Comparison of ENCODE assay signal across 9 cellular contexts in genomic region chr17:76700627-76701470, GRCh38. TPM values are rescaled to one million over a fixed set of nuclear protein-coding genes. Genes with fewer than 3 reads are reported as not detected.
DNase-seq lines count a peak whose midpoint lies in the region; ATAC-seq, FAIRE-seq and TF ChIP-seq lines count a peak whose summit lies in the region.
"Had no signal": no experiment of that assay in that cellular context is flagged by ENCODE, and none has a peak within 500 bp of the region (broad histone marks: within the 10 kb centered on the region; RNA-seq: fewer than 3 reads in every experiment).

No MANE protein-coding gene starts in this region.

- H3K4me3 ChIP-seq in SJSA1: peak overlapping the region; percentile 10; the same call in 1 of the 2 replicates
- H3K4me3 ChIP-seq in fibroblast of the aortic adventitia (ENCODE audit: low read depth, low read length): peak overlapping the region; percentile 44
- no peak overlapping the region for H3K4me3 ChIP-seq in pancreas

- TF ChIP-seq CTCF in fibroblast of the aortic adventitia (IDR thresholded peaks at IDR 0.05; ENCODE audit: insufficient read depth, low read length) (no peak), pancreas (IDR thresholded peaks at IDR 0.05) (no peak)

- intact Hi-C loops in pancreas (cut with DNase I): loop anchor here in 1 of 3 donors (10.0 kb wide), 1 partner anchor 166 kb away; the partner anchor contains the start of gene CYGB

- DNase-seq in ELF-1 (ENCODE audit: low read depth, low spot score) (peak; percentile 78), SJSA1 (ENCODE audit: low read depth in 1 of 2, low spot score in 2 of 2) (peak; percentile 87 to 88), fibroblast of the aortic adventitia (ENCODE audit: low read depth) (peak; percentile 83), pancreas (peak in 1 of 6 donors; percentile 48), DMS53 (lab: John Stamatoyannopoulos, UW) (no peak), SKM-1 (lab: John Stamatoyannopoulos, UW; ENCODE audit: unreplicated experiment) (no peak), NCI-H2196 treated with DMSO at 0.1 percent for 48 hours (lab: John Stamatoyannopoulos, UW; ENCODE audit: unreplicated experiment) (no peak)

- no peak for FAIRE-seq in pancreas (lab: Jason Lieb, UNC)
- FAIRE-seq: frontal cortex had no signal

- no peaks in the 10 kb centered on the region for H3K27me3 ChIP-seq in SJSA1 (replicated peaks)
- no peaks in the 10 kb centered on the region for H3K27me3 ChIP-seq in pancreas

- peak overlapping the region; percentile 80 for H3K27ac ChIP-seq in SJSA1
- peak overlapping the region in 3 of 4 donors; percentile 16 to 62 (median 19) for H3K27ac ChIP-seq in pancreas

- H3K36me3 ChIP-seq in SJSA1 (peaks cover 57% of the 10 kb centered on the region), pancreas (no peaks in the 10 kb centered on the region)

- 61 to 70% methylated on average over 31 to 32 of the region's 32 CpGs for WGBS in pancreas, 2 donors

- H3K4me1 ChIP-seq in SJSA1 (replicated peaks) (peaks cover 62% of the 10 kb centered on the region), pancreas (no peaks in the 10 kb centered on the region)

- H3K9me3 ChIP-seq in SJSA1 (replicated peaks) (no peaks in the 10 kb centered on the region), pancreas (no peaks in the 10 kb centered on the region)

- ATAC-seq in pancreas (peak; percentile 28 to 69 (median 62)), GM19035 (IDR thresholded peaks at IDR 0.05; ENCODE audit: unreplicated experiment) (no peak)

RNA-seq across cellular contexts. Expression of gene MXRA7, which starts 9.9 kb away (rescaled TPM):
- 362 and 546 TPM in 2 replicates for total RNA-seq in SJSA1 (2014; rRNA removed; shearing (Covaris generic))
- total RNA-seq in fibroblast of the aortic adventitia (ENCODE audit: low replicate concordance) (166 and 287 TPM in 2 replicates), pancreas (100 to 1,000 TPM in 1 of 6 donors, 10 to 100 TPM in 5; 32.0 to 102 (median 43.7) TPM)
- polyA plus RNA-seq in pancreas: 100 to 1,000 TPM in 1 of 2 donors, 10 to 100 TPM in 1; 38.9 to 137 TPM

RNA-seq across cellular contexts. Expression of gene JMJD6, which starts 25.6 kb away (rescaled TPM):
- 48.4 and 97.4 TPM in 2 replicates for total RNA-seq in SJSA1 (2014; rRNA removed; shearing (Covaris generic))
- total RNA-seq in fibroblast of the aortic adventitia (ENCODE audit: low replicate concordance) (10.8 and 18.1 TPM in 2 replicates), pancreas (10 to 100 TPM; 12.4 to 18.2 (median 15.1) TPM)
- polyA plus RNA-seq in pancreas: 10 to 100 TPM; 30.3 to 54.0 TPM

RNA-seq across cellular contexts. Expression of gene METTL23, which starts 25.8 kb away (rescaled TPM):
- 52.3 and 59.4 TPM in 2 replicates for total RNA-seq in SJSA1 (2014; rRNA removed; shearing (Covaris generic))
- total RNA-seq in fibroblast of the aortic adventitia (ENCODE audit: low replicate concordance) (17.9 and 29.1 TPM in 2 replicates), pancreas (10 to 100 TPM; 14.4 to 23.4 (median 19.9) TPM)
- polyA plus RNA-seq in pancreas: 10 to 100 TPM; 23.2 to 34.1 TPM

RNA-seq across cellular contexts. Expression of gene SRSF2, which starts 36.3 kb away (rescaled TPM):
- total RNA-seq in SJSA1 (2014; rRNA removed; shearing (Covaris generic)): 376 and 384 TPM in 2 replicates
- total RNA-seq in fibroblast of the aortic adventitia (ENCODE audit: low replicate concordance): 62.8 and 109 TPM in 2 replicates
- 10 to 100 TPM; 41.6 to 87.0 (median 62.1) TPM for total RNA-seq in pancreas
- 100 to 1,000 TPM in 1 of 2 donors, 10 to 100 TPM in 1; 74.5 to 144 TPM for polyA plus RNA-seq in pancreas

RNA-seq across cellular contexts. Expression of gene MFSD11, which starts 37.1 kb away (rescaled TPM):
- total RNA-seq in SJSA1 (2014; rRNA removed; shearing (Covaris generic)): 21.5 and 37.3 TPM in 2 replicates
- total RNA-seq in fibroblast of the aortic adventitia (ENCODE audit: low replicate concordance) (33.4 and 40.5 TPM in 2 replicates), pancreas (10 to 100 TPM in 3 of 6 donors, 1 to 10 TPM in 3; 8.3 to 14.6 (median 10.1) TPM)
- 10 to 100 TPM in 1 of 2 donors, 1 to 10 TPM in 1; 5.9 to 13.4 TPM for polyA plus RNA-seq in pancreas

Comparison
In these comparisons a context has a peak if more than half of its experiments do, and no peak if none do; other contexts are left out.
1. DNase-seq: peak in ELF-1 (single experiment), SJSA1 (2 of 2) and fibroblast of the aortic adventitia (single experiment); none in DMS53 (single experiment), SKM-1 (single experiment) and NCI-H2196 treated with DMSO at 0.1 percent for 48 hours (single experiment).
2. H3K4me3 ChIP-seq: peak in SJSA1 (single experiment) and fibroblast of the aortic adventitia (single experiment); none in pancreas (0 of 4).